Comparison of ENCODE assay signal across 1 cellular context in genomic region chr7:131587315-131587923, GRCh38.
TF ChIP-seq lines count a peak whose summit lies in the region.

No MANE protein-coding gene starts in this region.

TF ChIP-seq in K562, 482 proteins besides CTCF, POLR2A, EP300 and RAD21 (continued from another document):
- TF ChIP-seq ARID4B (CRISPR knock-in tag; IDR thresholded peaks at IDR 0.05), result 0 out of 2 replicates have a peak, but pooled peaks have one; percentile 53
- TF ChIP-seq NFRKB (IDR thresholded peaks at IDR 0.05; ENCODE audit: low read depth), result no peak
- no peak for TF ChIP-seq ZNF644 (tag; IDR thresholded peaks at IDR 0.05; ENCODE audit: low read depth)
- TF ChIP-seq ADNP (tag; IDR thresholded peaks at IDR 0.05), result no peak
- no peak for TF ChIP-seq ZSCAN32 (CRISPR knock-in tag; IDR thresholded peaks at IDR 0.05)
- no peak for TF ChIP-seq ZBTB9 (CRISPR knock-in tag; IDR thresholded peaks at IDR 0.05)
- TF ChIP-seq CREB1 (IDR thresholded peaks at IDR 0.05), result no peak
- no peak for TF ChIP-seq CREB1 (CRISPR knock-in tag; IDR thresholded peaks at IDR 0.05)
- TF ChIP-seq ZNF518B (CRISPR knock-in tag; IDR thresholded peaks at IDR 0.05), result no peak
- no peak for TF ChIP-seq ZFP36 (IDR thresholded peaks at IDR 0.05; ENCODE audit: low read depth, low read length, partially characterized antibody)
- no peak for TF ChIP-seq YBX1 (IDR thresholded peaks at IDR 0.05)
- TF ChIP-seq IRF2 (CRISPR knock-in tag; IDR thresholded peaks at IDR 0.05), result peak; percentile 39; the same call in 1 of the 2 replicates
- no peak for TF ChIP-seq TAF9B (IDR thresholded peaks at IDR 0.05; ENCODE audit: partially characterized antibody)
- no peak for TF ChIP-seq SMARCA4 (IDR thresholded peaks at IDR 0.05)
- TF ChIP-seq PKNOX1 (IDR thresholded peaks at IDR 0.05), result no peak
- 0 out of 2 replicates have a peak, but pooled peaks have one; percentile 24 for TF ChIP-seq ZFP91 (CRISPR knock-in tag; IDR thresholded peaks at IDR 0.05)
- 0 out of 2 replicates have a peak, but pooled peaks have one; percentile 51 for TF ChIP-seq ZC3H4 (CRISPR knock-in tag; IDR thresholded peaks at IDR 0.05; ENCODE audit: borderline replicate concordance)
- TF ChIP-seq PHF21A (IDR thresholded peaks at IDR 0.05; ENCODE audit: borderline replicate concordance, low read depth), result no peak
- no peak for TF ChIP-seq MECOM (CRISPR knock-in tag; IDR thresholded peaks at IDR 0.05)
- no peak for TF ChIP-seq TAF7 (tag; IDR thresholded peaks at IDR 0.05)
- no peak for TF ChIP-seq HLTF (IDR thresholded peaks at IDR 0.05)
- no peak for TF ChIP-seq THAP12 (CRISPR knock-in tag; IDR thresholded peaks at IDR 0.05)
- 0 out of 2 replicates have a peak, but pooled peaks have one; percentile 8 for TF ChIP-seq ZBTB5 (IDR thresholded peaks at IDR 0.05)
- TF ChIP-seq ARHGAP35 (IDR thresholded peaks at IDR 0.05; ENCODE audit: partially characterized antibody), result no peak
- no peak for TF ChIP-seq ZBTB17 (CRISPR knock-in tag; IDR thresholded peaks at IDR 0.05)
- TF ChIP-seq ZFX (CRISPR knock-in tag; IDR thresholded peaks at IDR 0.05), result no peak
- TF ChIP-seq ZNF395 (CRISPR knock-in tag; IDR thresholded peaks at IDR 0.05), result no peak
- TF ChIP-seq FOS (IDR thresholded peaks at IDR 0.05; ENCODE audit: extremely low read depth, insufficient read length), result no peak
- TF ChIP-seq ATF2 (CRISPR knock-in tag; IDR thresholded peaks at IDR 0.05), result no peak
- TF ChIP-seq MEF2D (tag; conservative IDR thresholded peaks at IDR 0.05; ENCODE audit: low read depth), result no peak
- no peak for TF ChIP-seq ZNF445 (CRISPR knock-in tag; IDR thresholded peaks at IDR 0.05; ENCODE audit: low read depth)
- TF ChIP-seq ZNF184 (CRISPR knock-in tag; IDR thresholded peaks at IDR 0.05), result no peak
- TF ChIP-seq ZFP30 (CRISPR knock-in tag; IDR thresholded peaks at IDR 0.05; ENCODE audit: borderline replicate concordance), result no peak
